ENCODE assay signal across 9 cellular contexts in genomic region chr1:10495942-10496341, GRCh38. TPM values are rescaled to one million over a fixed set of nuclear protein-coding genes. Genes with fewer than 3 reads are reported as not detected.
DNase-seq lines count a peak whose midpoint lies in the region; ATAC-seq and TF ChIP-seq lines count a peak whose summit lies in the region.
"Had no signal": no experiment of that assay in that cellular context is flagged by ENCODE, and none has a peak within 500 bp of the region (broad histone marks: within the 10 kb centered on the region; RNA-seq: fewer than 3 reads in every experiment).

No MANE protein-coding gene starts in this region.

- no peaks in the 10 kb centered on the region for H3K27me3 ChIP-seq in right cardiac atrium (ENCODE audit: control insufficient read depth, insufficient read depth)
- H3K27me3 ChIP-seq in suprapubic skin: no peaks in the 10 kb centered on the region

- H3K9me3 ChIP-seq in right cardiac atrium (ENCODE audit: control insufficient read depth, low read length): no peaks in the 10 kb centered on the region
- H3K9me3 ChIP-seq in suprapubic skin: no peaks in the 10 kb centered on the region

- H3K4me3 ChIP-seq in right cardiac atrium (ENCODE audit: low read length) (no peak overlapping the region), suprapubic skin (no peak overlapping the region)

- CTCF ChIA-PET in activated CD8-positive, alpha-beta T cell treated with anti-CD3 and anti-CD28 coated beads, Interleukin-2, amount 10 ng/mL, durations not matched to agents 7 days and 5 days (lab: Charles Lee): interaction anchor here (1.0 to 9.2 kb wide), 10 partner anchors 8 to 1154 kb away, joined by 3 to 228 read pairs (median 8); partner anchors contain the start of genes CENPS and PGD

- no peaks in the 10 kb centered on the region for H3K36me3 ChIP-seq in suprapubic skin

- peak overlapping the region; percentile 73 for H3K4me3 Mint-ChIP-seq in activated CD8-positive, alpha-beta T cell treated with anti-CD3 and anti-CD28 coated beads, Interleukin-2, amount 10 ng/mL, durations not matched to agents 7 days and 5 days
- no peak overlapping the region for H3K4me3 Mint-ChIP-seq in glutamatergic neuron (ENCODE audit: unreplicated experiment)

- H3K4me1 Mint-ChIP-seq in activated CD8-positive, alpha-beta T cell treated with anti-CD3 and anti-CD28 coated beads, Interleukin-2, amount 10 ng/mL, durations not matched to agents 7 days and 5 days (ENCODE audit: low read depth): peaks cover 54% of the 10 kb centered on the region
- peaks cover 34% of the 10 kb centered on the region for H3K4me1 Mint-ChIP-seq in glutamatergic neuron (ENCODE audit: low read depth, unreplicated experiment)

- POLR2A ChIA-PET in activated CD8-positive, alpha-beta T cell treated with anti-CD3 and anti-CD28 coated beads, Interleukin-2, amount 10 ng/mL, durations not matched to agents 7 days and 5 days (lab: Charles Lee): interaction anchor here (0.6 to 1.4 kb wide), 2 partner anchors 11 to 297 kb away, joined by 3 to 5 read pairs; no protein-coding TSS in a partner anchor

- H3K9me3 Mint-ChIP-seq in activated CD8-positive, alpha-beta T cell treated with anti-CD3 and anti-CD28 coated beads, Interleukin-2, amount 10 ng/mL, durations not matched to agents 7 days and 5 days (ENCODE audit: insufficient read depth): no peaks in the 10 kb centered on the region
- peaks cover 2% of the 10 kb centered on the region for H3K9me3 Mint-ChIP-seq in glutamatergic neuron (ENCODE audit: unreplicated experiment)

- peaks cover 17% of the 10 kb centered on the region for H3K36me3 Mint-ChIP-seq in activated CD8-positive, alpha-beta T cell treated with anti-CD3 and anti-CD28 coated beads, Interleukin-2, amount 10 ng/mL, durations not matched to agents 7 days and 5 days (ENCODE audit: low read depth)
- H3K36me3 Mint-ChIP-seq in glutamatergic neuron (ENCODE audit: unreplicated experiment): no peaks in the 10 kb centered on the region

- no peaks in the 10 kb centered on the region for H3K27me3 Mint-ChIP-seq in activated CD8-positive, alpha-beta T cell treated with anti-CD3 and anti-CD28 coated beads, Interleukin-2, amount 10 ng/mL, durations not matched to agents 7 days and 5 days (ENCODE audit: low read depth)
- H3K27me3 Mint-ChIP-seq in glutamatergic neuron (ENCODE audit: unreplicated experiment): peaks cover 3% of the 10 kb centered on the region

- no peak for DNase-seq in Right ventricle myocardium superior
- DNase-seq in right cardiac atrium: no peak
- peak; percentile 47 for DNase-seq in activated CD8-positive, alpha-beta T cell treated with anti-CD3 and anti-CD28 coated beads, Interleukin-2, amount 10 ng/mL, durations not matched to agents 7 days and 5 days
- DNase-seq in glutamatergic neuron: no peak
- DNase-seq in suprapubic skin (ENCODE audit: low spot score in 2 of 2): peak in 1 of 2 donors; percentile 73
- no peak for DNase-seq in DMS 273 (lab: John Stamatoyannopoulos, UW; ENCODE audit: unreplicated experiment)
- DNase-seq: head of caudate nucleus had no signal

- ATAC-seq in Right ventricle myocardium superior (ENCODE audit: poor library complexity): peak; percentile 4
- no peak for ATAC-seq in right cardiac atrium
- ATAC-seq in activated CD8-positive, alpha-beta T cell treated with anti-CD3 and anti-CD28 coated beads, Interleukin-2, amount 10 ng/mL, durations not matched to agents 7 days and 5 days: peak; percentile 30
- ATAC-seq in HG02852 (IDR thresholded peaks at IDR 0.05; ENCODE audit: unreplicated experiment): no peak
- ATAC-seq in SK-N-SH treated with all-trans-retinoic acid at 6 μM for 48 hours: no peak

- no peak overlapping the region for H3K27ac ChIP-seq in right cardiac atrium (ENCODE audit: low read length)
- peak overlapping the region; percentile 87 for H3K27ac ChIP-seq in suprapubic skin

- H3K4me1 ChIP-seq in right cardiac atrium (ENCODE audit: control insufficient read depth, insufficient read depth, low read length): peaks cover 5% of the 10 kb centered on the region
- peaks cover 26% of the 10 kb centered on the region for H3K4me1 ChIP-seq in suprapubic skin

- WGBS in right cardiac atrium: 84% methylated on average over 13 of the region's 13 CpGs
- 55% methylated on average over 13 of the region's 13 CpGs for WGBS in suprapubic skin

- no peak for TF ChIP-seq EP300 in suprapubic skin (IDR thresholded peaks at IDR 0.05)

- no peak for TF ChIP-seq CTCF in glutamatergic neuron (IDR thresholded peaks at IDR 0.05; ENCODE audit: partially characterized antibody, unreplicated experiment)
- TF ChIP-seq CTCF in suprapubic skin (IDR thresholded peaks at IDR 0.05): no peak

- no peak for TF ChIP-seq POLR2A in suprapubic skin (IDR thresholded peaks at IDR 0.05)

- intact Hi-C loops in Right ventricle myocardium superior (cut with DNase I): loop anchor here (10.0 kb wide), 1 partner anchor 61 kb away; the partner anchor contains the start of gene CENPS
- intact Hi-C loops in right cardiac atrium (cut with DNase I): loop anchor here in 3 of 4 donors (2.0 to 10.0 kb wide), 3 partner anchors 61 to 371 kb away; partner anchors contain the start of gene CENPS (in 2 of the 3)

- peak overlapping the region; percentile 88 for H3K27ac Mint-ChIP-seq in activated CD8-positive, alpha-beta T cell treated with anti-CD3 and anti-CD28 coated beads, Interleukin-2, amount 10 ng/mL, durations not matched to agents 7 days and 5 days
- peak overlapping the region; percentile 17 for H3K27ac Mint-ChIP-seq in glutamatergic neuron (ENCODE audit: unreplicated experiment)

TF ChIP-seq in SK-N-SH treated with all-trans-retinoic acid at 6 μM for 48 hours, 23 proteins besides CTCF, POLR2A, EP300 and RAD21:
- TF ChIP-seq SNAI2 (CRISPR knock-in tag; IDR thresholded peaks at IDR 0.05): no peak
- no peak for TF ChIP-seq ZNF565 (CRISPR knock-in tag; conservative IDR thresholded peaks at IDR 0.05; ENCODE audit: low read depth)
- TF ChIP-seq ARNTL (CRISPR knock-in tag; IDR thresholded peaks at IDR 0.05; ENCODE audit: borderline replicate concordance, low read depth): no peak
- no peak for TF ChIP-seq TSHZ2 (CRISPR knock-in tag; IDR thresholded peaks at IDR 0.05)
- no peak for TF ChIP-seq ZNF8 (CRISPR knock-in tag; IDR thresholded peaks at IDR 0.05)
- TF ChIP-seq PATZ1 (CRISPR knock-in tag; IDR thresholded peaks at IDR 0.05; ENCODE audit: borderline replicate concordance): no peak
- TF ChIP-seq CSDC2 (CRISPR knock-in tag; IDR thresholded peaks at IDR 0.05): no peak
- no peak for TF ChIP-seq GLIS3 (CRISPR knock-in tag; IDR thresholded peaks at IDR 0.05)
TF ChIP-seq in SK-N-SH treated with all-trans-retinoic acid at 6 μM for 48 hours: peak in this region for 0.

RNA-seq across cellular contexts. Expression of gene PEX14, which starts 21.2 kb away (rescaled TPM):
- total RNA-seq in Right ventricle myocardium superior: 18.4 TPM
- total RNA-seq in right cardiac atrium: 10 to 100 TPM; 17.5 to 22.9 (median 20.8) TPM
- 24.6 TPM for polyA plus RNA-seq in right cardiac atrium
- total RNA-seq in activated CD8-positive, alpha-beta T cell treated with anti-CD3 and anti-CD28 coated beads, Interleukin-2, amount 10 ng/mL, durations not matched to agents 7 days and 5 days: 10 to 100 TPM; 17.7 to 19.1 TPM
- total RNA-seq in glutamatergic neuron (ENCODE audit: unreplicated experiment): 25.8 TPM
- total RNA-seq in suprapubic skin: 10 to 100 TPM; 14.6 to 19.0 (median 17.6) TPM

RNA-seq across cellular contexts. Expression of gene DFFA, which starts 23.6 kb away (rescaled TPM):
- total RNA-seq in Right ventricle myocardium superior: 20.8 TPM
- total RNA-seq in right cardiac atrium: 10 to 100 TPM; 25.8 to 31.3 (median 28.9) TPM
- polyA plus RNA-seq in right cardiac atrium: 17.0 TPM
- total RNA-seq in activated CD8-positive, alpha-beta T cell treated with anti-CD3 and anti-CD28 coated beads, Interleukin-2, amount 10 ng/mL, durations not matched to agents 7 days and 5 days: 10 to 100 TPM; 38.7 to 39.5 TPM
- 38.0 TPM for total RNA-seq in glutamatergic neuron (ENCODE audit: unreplicated experiment)
- 10 to 100 TPM; 16.4 to 21.3 (median 20.2) TPM for total RNA-seq in suprapubic skin

RNA-seq across cellular contexts. Expression of gene CORT, which starts 46.1 kb away (rescaled TPM):
- total RNA-seq in Right ventricle myocardium superior (0.32 TPM), right cardiac atrium (under 1 TPM in 1 of 4 donors, not detected in 3; 0.35 TPM), glutamatergic neuron (ENCODE audit: unreplicated experiment) (0.59 TPM), suprapubic skin (not detected)
- 0.16 TPM for polyA plus RNA-seq in right cardiac atrium
- total RNA-seq in activated CD8-positive, alpha-beta T cell treated with anti-CD3 and anti-CD28 coated beads, Interleukin-2, amount 10 ng/mL, durations not matched to agents 7 days and 5 days: under 1 TPM in 1 of 2 experiments, not detected in 1; 0.95 TPM

Comparison
In these comparisons a context has a peak if more than half of its experiments do, and no peak if none do; other contexts are left out.
1. ATAC-seq: peak in Right ventricle myocardium superior (single experiment) and activated CD8-positive, alpha-beta T cell treated with anti-CD3 and anti-CD28 coated beads, Interleukin-2, amount 10 ng/mL, durations not matched to agents 7 days and 5 days (single experiment); none in right cardiac atrium (0 of 2), HG02852 (single experiment) and SK-N-SH treated with all-trans-retinoic acid at 6 μM for 48 hours (single experiment).